Comparison of ENCODE assay signal across 8 cellular contexts in genomic region chr10:79826496-79827215, GRCh38. TPM values are rescaled to one million over a fixed set of nuclear protein-coding genes. Genes with fewer than 3 reads are reported as not detected.
A peak's percentile ranks its signal among the peaks of the same experiment; 100 is the strongest.
DNase-seq lines count a peak whose midpoint lies in the region; ATAC-seq and TF ChIP-seq lines count a peak whose summit lies in the region.
"Not testable (repeated sequence)": the region's sequence is repeated elsewhere in the genome, so short reads cannot be mapped to it uniquely, and the experiment has no call there.

A gene with protein sequence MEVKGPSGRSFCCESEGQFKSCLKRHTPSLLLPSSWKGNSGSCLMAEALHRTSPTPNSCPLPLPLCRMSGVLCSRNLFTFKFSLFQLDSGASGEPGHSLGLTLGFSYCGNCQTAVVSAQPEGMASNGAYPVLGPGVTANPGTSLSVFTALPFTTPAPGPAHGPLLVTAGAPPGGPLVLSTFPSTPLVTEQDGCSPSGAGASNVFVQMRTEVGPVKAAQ (N-terminal part only) (plus strand): TSS chr10:79826739. CDS start chr10:79841741, 15,002 bp downstream.

- H3K9me3 ChIP-seq in BE2C; liver (ENCODE audit: control insufficient read depth in 4 of 4, low read length in 3 of 4): not testable (repeated sequence)

- H3K4me1 Mint-ChIP-seq in activated CD4-positive, alpha-beta memory T cell treated with anti-CD3 and anti-CD28 coated beads, Interleukin-2, amount 10 ng/mL, durations not matched to agents 7 days and 5 days: peaks cover 30% of the 10 kb centered on the region

- not testable (repeated sequence) for TF ChIP-seq RAD21 in liver (IDR thresholded peaks at IDR 0.05)

- H3K4me1 ChIP-seq in BE2C; liver (ENCODE audit: control insufficient read depth in 4 of 4, insufficient read depth in 4 of 4, low read length in 3 of 4): not testable (repeated sequence)

- peak within 1 kb of the TSS; percentile 92 for H3K4me3 Mint-ChIP-seq in activated CD4-positive, alpha-beta memory T cell treated with anti-CD3 and anti-CD28 coated beads, Interleukin-2, amount 10 ng/mL, durations not matched to agents 7 days and 5 days

- ATAC-seq in GM19324 (IDR thresholded peaks at IDR 0.05; ENCODE audit: low FRiP score, unreplicated experiment) (peak; percentile 97), HG03354 (IDR thresholded peaks at IDR 0.05; ENCODE audit: poor library complexity, severe bottlenecking, unreplicated experiment) (peak; percentile 94)

- H3K4me3 ChIP-seq in BE2C (ENCODE audit: low read depth, low read length) (peak within 1 kb of the TSS; percentile 49), dorsolateral prefrontal cortex (peak within 1 kb of the TSS in 58 of 59 donors; percentile 24 to 74 (median 60)), liver (ENCODE audit: low read depth in 1 of 3, low read length in 3 of 3) (peak within 1 kb of the TSS in 1 of 3 donors; percentile 57)

- H3K27me3 Mint-ChIP-seq in activated CD4-positive, alpha-beta memory T cell treated with anti-CD3 and anti-CD28 coated beads, Interleukin-2, amount 10 ng/mL, durations not matched to agents 7 days and 5 days: not testable (repeated sequence)

- CTCF ChIA-PET in activated CD4-positive, alpha-beta memory T cell treated with anti-CD3 and anti-CD28 coated beads, Interleukin-2, amount 10 ng/mL, durations not matched to agents 7 days and 5 days (lab: Charles Lee): not testable (repeated sequence)

- H3K9ac ChIP-seq in liver (ENCODE audit: low read depth in 1 of 2, low read length in 2 of 2): not testable (repeated sequence)

- intact Hi-C loops in dorsolateral prefrontal cortex (cut with DNase I): not testable (repeated sequence)

- peak within 1 kb of the TSS; percentile 84 for H3K27ac Mint-ChIP-seq in activated CD4-positive, alpha-beta memory T cell treated with anti-CD3 and anti-CD28 coated beads, Interleukin-2, amount 10 ng/mL, durations not matched to agents 7 days and 5 days

- not testable (repeated sequence) for H3K9me3 Mint-ChIP-seq in activated CD4-positive, alpha-beta memory T cell treated with anti-CD3 and anti-CD28 coated beads, Interleukin-2, amount 10 ng/mL, durations not matched to agents 7 days and 5 days

- DNase-seq in BE2C (peak; percentile 78), NCI-H524 treated with DMSO at 0.1 percent for 48 hours (lab: John Stamatoyannopoulos, UW) (peak; percentile 0), dorsolateral prefrontal cortex (peak; percentile 56 to 88 (median 83))
- peak; percentile 82 for DNase-seq in activated CD4-positive, alpha-beta memory T cell treated with anti-CD3 and anti-CD28 coated beads, Interleukin-2, amount 10 ng/mL, durations not matched to agents 7 days and 5 days
- DNase-seq in stimulated activated CD4-positive, alpha-beta T cell treated with anti-CD3 and anti-CD28 coated beads, Interleukin-1b, Interleukin-23, amount 100 ng/mL, for 4 hours (ENCODE audit: low read depth in 2 of 2): peak; percentile 52 to 62

- not testable (repeated sequence) for H3K36me3 ChIP-seq in BE2C; liver (ENCODE audit: control insufficient read depth in 4 of 4, insufficient read depth in 3 of 4, low read depth in 1 of 4, low read length in 3 of 4)

- under 1% methylated on average over 46 of the region's 78 CpGs for WGBS in liver

- H3K27me3 ChIP-seq in BE2C; dorsolateral prefrontal cortex; liver (ENCODE audit: control insufficient read depth in 4 of 4, insufficient read depth in 4 of 4, low read length in 3 of 4): not testable (repeated sequence)

- POLR2A ChIA-PET in activated CD4-positive, alpha-beta memory T cell treated with anti-CD3 and anti-CD28 coated beads, Interleukin-2, amount 10 ng/mL, durations not matched to agents 7 days and 5 days (lab: Charles Lee): not testable (repeated sequence)

- not testable (repeated sequence) for TF ChIP-seq CTCF in BE2C (IDR thresholded peaks at IDR 0.05; ENCODE audit: low read depth, low read length); liver (IDR thresholded peaks at IDR 0.05; ENCODE audit: low read depth, low read length, missing input control)
- TF ChIP-seq CTCF in dorsolateral prefrontal cortex (IDR thresholded peaks at IDR 0.05 in 54 of 56, conservative IDR thresholded peaks at IDR 0.05 in 2 of 56; ENCODE audit: low read depth in 1 of 56, partially characterized antibody in 56 of 56): peak in 1 of 56 donors; percentile 14

- not testable (repeated sequence) for H3K36me3 Mint-ChIP-seq in activated CD4-positive, alpha-beta memory T cell treated with anti-CD3 and anti-CD28 coated beads, Interleukin-2, amount 10 ng/mL, durations not matched to agents 7 days and 5 days (ENCODE audit: low read depth)

- H3K27ac ChIP-seq in dorsolateral prefrontal cortex: peak within 1 kb of the TSS in 56 of 59 donors; percentile 45 to 92 (median 85)
- peak within 1 kb of the TSS; percentile 73 to 75 for H3K27ac ChIP-seq in liver (ENCODE audit: low read depth in 1 of 2, low read length in 2 of 2)

TF ChIP-seq in liver, 16 proteins besides CTCF, POLR2A, EP300 and RAD21:
- TF ChIP-seq YY1 (IDR thresholded peaks at IDR 0.05): peak; percentile 18
- peak in 1 of 2 donors; percentile 13 for TF ChIP-seq JUND (IDR thresholded peaks at IDR 0.05)
- peak; percentile 38 for TF ChIP-seq TAF1 (conservative IDR thresholded peaks at IDR 0.05)

RNA-seq across cellular contexts. Expression of the gene that starts here (rescaled TPM):
- polyA plus RNA-seq in BE2C (2012; ENCODE audit: insufficient read depth, insufficient read length, low read depth): 0.74 TPM
- total RNA-seq in activated CD4-positive, alpha-beta memory T cell treated with anti-CD3 and anti-CD28 coated beads, Interleukin-2, amount 10 ng/mL, durations not matched to agents 7 days and 5 days: under 1 TPM; 0.18 TPM
- total RNA-seq in dorsolateral prefrontal cortex: 1 to 10 TPM in 31 of 120 experiments, under 1 TPM in 42, not detected in 47; 0.15 to 2.9 (median 0.72) TPM
- total RNA-seq in liver: under 1 TPM in 1 of 2 donors, not detected in 1; 0.08 TPM
- polyA plus RNA-seq in liver: under 1 TPM in 1 of 2 donors, not detected in 1; 0.02 TPM

Comparison
In these comparisons a context has a peak if more than half of its experiments do, and no peak if none do; other contexts are left out.
1. Peak in DNase-seq in activated CD4-positive, alpha-beta memory T cell treated with anti-CD3 and anti-CD28 coated beads, Interleukin-2, amount 10 ng/mL, durations not matched to agents 7 days and 5 days; RNA of the gene not detected or under 1 TPM.
2. DNase-seq: peak in every context shown above with its lines; median percentile 83 in dorsolateral prefrontal cortex; 82 in activated CD4-positive, alpha-beta memory T cell treated with anti-CD3 and anti-CD28 coated beads, Interleukin-2, amount 10 ng/mL, durations not matched to agents 7 days and 5 days; 78 in BE2C; 57 in stimulated activated CD4-positive, alpha-beta T cell treated with anti-CD3 and anti-CD28 coated beads, Interleukin-1b, Interleukin-23, amount 100 ng/mL, for 4 hours; 0 in NCI-H524 treated with DMSO at 0.1 percent for 48 hours.